20 cellular contexts compared by ENCODE assay signal in the genomic region with DNA sequence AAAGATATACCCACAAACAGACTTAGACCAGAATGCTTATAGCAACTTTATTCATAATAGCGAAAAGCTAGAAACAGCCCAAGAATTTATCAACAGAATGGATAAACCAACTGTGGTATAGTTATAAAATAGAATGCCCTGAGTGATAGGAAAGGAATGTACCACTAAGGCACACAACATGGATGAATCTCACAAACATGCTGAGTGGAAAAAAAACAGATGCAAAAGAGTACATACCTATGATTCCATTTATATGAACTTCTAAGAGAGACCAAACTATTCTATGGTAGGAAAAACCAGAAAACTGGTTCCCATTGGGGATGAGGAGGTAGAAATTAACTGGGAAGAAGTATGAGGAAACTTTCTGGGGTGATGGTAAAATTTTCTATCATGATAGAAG. TPM values are rescaled to one million over a fixed set of nuclear protein-coding genes. Genes with fewer than 3 reads are reported as not detected.
DNase-seq lines count a peak whose midpoint lies in the region; ATAC-seq, FAIRE-seq and TF ChIP-seq lines count a peak whose summit lies in the region.
"Had no signal": no experiment of that assay in that cellular context is flagged by ENCODE, and none has a peak within 500 bp of the region (broad histone marks: within the 10 kb centered on the region; RNA-seq: fewer than 3 reads in every experiment).

No MANE protein-coding gene starts in this region.

- DNase-seq in AG08396 (ENCODE audit: low spot score) = peak; percentile 44
- peak; percentile 59 for DNase-seq in M059J (ENCODE audit: low read depth)
- peak; percentile 91 for DNase-seq in choroid plexus epithelial cell (ENCODE audit: low read depth)
- DNase-seq in mesenchymal stem cell = peak; percentile 74
- DNase-seq in effector memory CD8-positive, alpha-beta T cell = no peak
- DNase-seq in HepG2 (ENCODE audit: low spot score) = no peak
- DNase-seq in T-helper 17 cell = no peak
- DNase-seq in tibial artery = no peak
- DNase-seq: activated CD4-positive, alpha-beta T cell treated with anti-CD3 and anti-CD28 coated beads for 36 hours; activated naive CD4-positive, alpha-beta T cell; AML-193; H9; MG63; NCI-H1694; NCI-H446; psoas muscle; substantia nigra; T1000 had no signal

- H4K20me1 ChIP-seq in HepG2 (ENCODE audit: insufficient read depth, low read length) = no peaks in the 10 kb centered on the region

- H2BK15ac ChIP-seq in mesenchymal stem cell (ENCODE audit: low read depth, poor library complexity, severe bottlenecking) = no peak overlapping the region

- in situ Hi-C loops in HepG2 (cut with HindIII; ENCODE audit: extremely low pct_ligation_motif_present, low pct_unique_long_range_greater_than_20kb) = no loop called here

- no peak for TF ChIP-seq POLR2A in HepG2 (IDR thresholded peaks at IDR 0.05; ENCODE audit: insufficient read depth in 1 of 2, low read depth in 2 of 2, low read length in 2 of 2)

- no peaks in the 10 kb centered on the region for H3K27me3 ChIP-seq in mesenchymal stem cell (ENCODE audit: control insufficient read depth in 1 of 2, insufficient read depth in 1 of 2, low read length in 2 of 2)
- H3K27me3 ChIP-seq in HepG2 (ENCODE audit: control insufficient read depth in 1 of 2, insufficient read depth in 2 of 2, low read length in 2 of 2) = no peaks in the 10 kb centered on the region
- no peaks in the 10 kb centered on the region for H3K27me3 ChIP-seq in tibial artery
- H3K27me3 ChIP-seq: MG63 had no signal

- no peak overlapping the region for H3K27ac Mint-ChIP-seq in effector memory CD8-positive, alpha-beta T cell
- no peak overlapping the region for H3K27ac Mint-ChIP-seq in T-helper 17 cell
- H3K27ac Mint-ChIP-seq: activated CD4-positive, alpha-beta T cell treated with anti-CD3 and anti-CD28 coated beads for 36 hours; H9; natural killer cell treated with Interleukin-12 subunit alpha and Interleukin-12 subunit beta and Interleukin-15 and Interleukin-18, amount 100 ng/mL, for 72 hours had no signal

- BruUV-seq in HepG2 (replicated peaks; lab: Mats Ljungman, UMichigan) = no TSS peak

- no peak overlapping the region for H4K91ac ChIP-seq in mesenchymal stem cell (ENCODE audit: low read length)

- H3K23ac ChIP-seq in mesenchymal stem cell (ENCODE audit: low read length in 2 of 2) = no peak overlapping the region

- TF ChIP-seq CTCF in choroid plexus epithelial cell (conservative IDR thresholded peaks at IDR 0.05; ENCODE audit: low read depth, low read length) (no peak), HepG2 (CRISPR knock-in tag; IDR thresholded peaks at IDR 0.05) (no peak), tibial artery (IDR thresholded peaks at IDR 0.05) (no peak)

- H3K27ac ChIP-seq in mesenchymal stem cell (ENCODE audit: low read length, poor library complexity, severe bottlenecking) = peak overlapping the region; percentile 89
- no peak overlapping the region for H3K27ac ChIP-seq in HepG2 (ENCODE audit: extremely low read length, insufficient read depth, low read length)
- H3K27ac ChIP-seq in tibial artery = no peak overlapping the region
- H3K27ac ChIP-seq: psoas muscle had no signal

- no peak for ATAC-seq in effector memory CD8-positive, alpha-beta T cell (replicated peaks)
- ATAC-seq in HepG2 = no peak
- no peak for ATAC-seq in T-helper 17 cell
- ATAC-seq: activated CD4-positive, alpha-beta T cell treated with anti-CD3 and anti-CD28 coated beads for 36 hours; natural killer cell treated with Interleukin-12 subunit alpha and Interleukin-12 subunit beta and Interleukin-15 and Interleukin-18, amount 100 ng/mL, for 72 hours; psoas muscle had no signal

- peaks cover 6% of the 10 kb centered on the region for H3K36me3 Mint-ChIP-seq in effector memory CD8-positive, alpha-beta T cell (ENCODE audit: insufficient read depth)
- peaks cover 8% of the 10 kb centered on the region for H3K36me3 Mint-ChIP-seq in T-helper 17 cell (ENCODE audit: low read depth)

- CTCF ChIA-PET in HepG2 (lab: Yijun Ruan, JAX; ENCODE audit: low intra/inter-chr PET ratio, low total read pairs) = interaction anchor here (1.1 kb wide), 1 partner anchor 137 kb away, joined by 3 read pairs; no protein-coding TSS in a partner anchor

- H2BK12ac ChIP-seq in mesenchymal stem cell (ENCODE audit: low read length in 2 of 2) = no peak overlapping the region

- H3K4me3 Mint-ChIP-seq in effector memory CD8-positive, alpha-beta T cell = no peak overlapping the region
- H3K4me3 Mint-ChIP-seq in T-helper 17 cell = no peak overlapping the region
- H3K4me3 Mint-ChIP-seq: activated CD4-positive, alpha-beta T cell treated with anti-CD3 and anti-CD28 coated beads for 36 hours; H9; natural killer cell treated with Interleukin-12 subunit alpha and Interleukin-12 subunit beta and Interleukin-15 and Interleukin-18, amount 100 ng/mL, for 72 hours had no signal

- H3K4ac ChIP-seq in mesenchymal stem cell (ENCODE audit: low read depth in 1 of 2, low read length in 2 of 2) = no peak overlapping the region

- POLR2A ChIA-PET in HepG2 (lab: Yijun Ruan, JAX) = no interaction called here

- peaks cover 15 to 92% of the 10 kb centered on the region in 2 experiments for H3K36me3 ChIP-seq in mesenchymal stem cell (ENCODE audit: control insufficient read depth in 1 of 2, insufficient read depth in 2 of 2, low read depth in 1 of 2, low read length in 2 of 2)
- H3K36me3 ChIP-seq in HepG2 (replicated peaks in 1 of 2; ENCODE audit: control insufficient read depth in 1 of 2, insufficient read depth in 2 of 2, low read length in 2 of 2) = peaks cover 13 to 49% of the 10 kb centered on the region in 2 experiments; a peak in 4 of 5 replicates
- peaks cover 80 to 98% (median 82%) of the 10 kb centered on the region in 3 donors for H3K36me3 ChIP-seq in tibial artery

- H3K4me1 ChIP-seq in mesenchymal stem cell (ENCODE audit: control insufficient read depth, insufficient read depth, low read depth, low read length) (no peaks in the 10 kb centered on the region), HepG2 (ENCODE audit: insufficient read depth, low read length) (no peaks in the 10 kb centered on the region), tibial artery (no peaks in the 10 kb centered on the region)
- H3K4me1 ChIP-seq: psoas muscle had no signal

- H3K4me2 ChIP-seq in mesenchymal stem cell (ENCODE audit: low read length, poor library complexity, severe bottlenecking) (no peak overlapping the region), HepG2 (ENCODE audit: low read depth, low read length) (no peak overlapping the region)

- H3K14ac ChIP-seq in mesenchymal stem cell (ENCODE audit: low read length in 2 of 2) = no peak overlapping the region

- H3K9me3 ChIP-seq in mesenchymal stem cell (ENCODE audit: control insufficient read depth, low read length) = no peaks in the 10 kb centered on the region
- H3K9me3 ChIP-seq in HepG2 (ENCODE audit: low read length) = no peaks in the 10 kb centered on the region
- H3K9me3 ChIP-seq in T-helper 17 cell (ENCODE audit: control insufficient read depth, low read length, poor library complexity, severe bottlenecking) = no peaks in the 10 kb centered on the region
- H3K9me3 ChIP-seq in tibial artery = no peaks in the 10 kb centered on the region
- H3K9me3 ChIP-seq: MG63, psoas muscle had no signal

- no peaks in the 10 kb centered on the region for H3K4me1 Mint-ChIP-seq in effector memory CD8-positive, alpha-beta T cell (ENCODE audit: low read depth in 2 of 2)
- H3K4me1 Mint-ChIP-seq in T-helper 17 cell = peaks cover 2% of the 10 kb centered on the region
- H3K4me1 Mint-ChIP-seq: activated CD4-positive, alpha-beta T cell treated with anti-CD3 and anti-CD28 coated beads for 36 hours; H9 had no signal

- H2AFZ ChIP-seq in mesenchymal stem cell (ENCODE audit: low read depth, low read length) = no peak overlapping the region
- no peak overlapping the region for H2AFZ ChIP-seq in HepG2 (ENCODE audit: low read length)

- H4K8ac ChIP-seq in mesenchymal stem cell (ENCODE audit: low read length) = no peak overlapping the region

- H3K79me1 ChIP-seq in mesenchymal stem cell (replicated peaks; ENCODE audit: low read length, poor library complexity, severe bottlenecking) = peaks cover 17% of the 10 kb centered on the region

- H3K4me3 ChIP-seq in choroid plexus epithelial cell (ENCODE audit: low read depth, low read length) (no peak overlapping the region), mesenchymal stem cell (ENCODE audit: insufficient read depth in 1 of 2, low read depth in 1 of 2, low read length in 2 of 2) (no peak overlapping the region), HepG2 (replicated peaks in 1 of 3; ENCODE audit: insufficient read depth in 1 of 3, low read depth in 2 of 3, low read length in 3 of 3) (no peak overlapping the region), tibial artery (no peak overlapping the region)
- H3K4me3 ChIP-seq: MG63, psoas muscle had no signal

- TF ChIP-seq EP300 in HepG2 (IDR thresholded peaks at IDR 0.05; ENCODE audit: low read depth in 2 of 2, low read length in 2 of 2) = no peak
- no peak for TF ChIP-seq EP300 in HepG2 (CRISPR knock-in tag; IDR thresholded peaks at IDR 0.05; ENCODE audit: borderline replicate concordance)

- H3K9me3 Mint-ChIP-seq in effector memory CD8-positive, alpha-beta T cell = no peaks in the 10 kb centered on the region
- H3K9me3 Mint-ChIP-seq: H9; natural killer cell treated with Interleukin-12 subunit alpha and Interleukin-12 subunit beta and Interleukin-15 and Interleukin-18, amount 100 ng/mL, for 72 hours had no signal

- WGBS in mesenchymal stem cell = no CpG with 5 or more reads among the region's 1 CpG
- WGBS in HepG2 (ENCODE audit: low lambda C conversion rate) = 98% methylated on average over 1 of the region's 1 CpG

- H2BK120ac ChIP-seq in mesenchymal stem cell (ENCODE audit: low read depth, low read length) = no peak overlapping the region

- no peaks in the 10 kb centered on the region for H3K79me2 ChIP-seq in HepG2 (ENCODE audit: insufficient read depth, low read length)

- H3K18ac ChIP-seq in mesenchymal stem cell (ENCODE audit: low read depth in 1 of 2, low read length in 2 of 2) = no peak overlapping the region

- no peak for FAIRE-seq in HepG2 (lab: Jason Lieb, UNC)
- FAIRE-seq: HTR-8/SVneo had no signal

- intact Hi-C loops in HepG2 (cut with micrococcal nuclease; ENCODE audit: unreplicated experiment) = loop anchor here (10.0 kb wide), 1 partner anchor 1576 kb away; no protein-coding TSS in a partner anchor
- intact Hi-C loops in tibial artery (cut with DNase I; ENCODE audit: low total_unique reads) = no loop called here

- no peak overlapping the region for H3K9ac ChIP-seq in mesenchymal stem cell (ENCODE audit: low read length)
- no peak overlapping the region for H3K9ac ChIP-seq in HepG2 (ENCODE audit: insufficient read depth, low read depth, low read length)

- H2AK5ac ChIP-seq in mesenchymal stem cell (ENCODE audit: low read length, severe bottlenecking) = no peak overlapping the region

- no peaks in the 10 kb centered on the region for H3K27me3 Mint-ChIP-seq in effector memory CD8-positive, alpha-beta T cell
- H3K27me3 Mint-ChIP-seq in T-helper 17 cell = no peaks in the 10 kb centered on the region
- H3K27me3 Mint-ChIP-seq: activated CD4-positive, alpha-beta T cell treated with anti-CD3 and anti-CD28 coated beads for 36 hours; natural killer cell treated with Interleukin-12 subunit alpha and Interleukin-12 subunit beta and Interleukin-15 and Interleukin-18, amount 100 ng/mL, for 72 hours had no signal

- TF ChIP-seq RAD21 in HepG2 (CRISPR knock-in tag; IDR thresholded peaks at IDR 0.05) = no peak

- no peak overlapping the region for H2BK5ac ChIP-seq in mesenchymal stem cell (ENCODE audit: low read depth, low read length, poor library complexity, severe bottlenecking)

RNA-seq across cellular contexts. Expression of a gene that starts 40.4 kb away (rescaled TPM):
- total RNA-seq in M059J (2014; rRNA removed; shearing (Covaris generic)) = 0.07 TPM in 1 of 2 replicates, not detected in the other
- 0.26 TPM for polyA plus RNA-seq in mesenchymal stem cell (2013, experiment 1 of 2)
- 0.23 TPM for polyA plus RNA-seq in mesenchymal stem cell (2013, experiment 2 of 2)
- 0.04 TPM in 1 of 2 replicates, not detected in the other for total RNA-seq in HepG2 (2016; rRNA removed; fragmentation: Illumina TruSeq; extraction: Trizol)
- not detected in 2 replicates for total RNA-seq in HepG2 (2016; cell fraction: cytosol; rRNA removed; fragmentation: Illumina TruSeq; extraction: Trizol; ENCODE audit: low read depth)
- total RNA-seq in HepG2 (2016; cell fraction: insoluble cytoplasmic fraction; rRNA removed; fragmentation: Illumina TruSeq; extraction: Trizol) = not detected in 2 replicates
- total RNA-seq in HepG2 (2016; cell fraction: membrane; rRNA removed; fragmentation: Illumina TruSeq; extraction: Trizol) = 0.19 and 0.24 TPM in 2 replicates
- total RNA-seq in HepG2 (2016; cell fraction: nucleus; rRNA removed; fragmentation: Illumina TruSeq; extraction: Trizol) = 0.12 TPM in 1 of 2 replicates, not detected in the other
- 0.01 and 0.07 TPM in 2 replicates for polyA plus RNA-seq in HepG2 (2011; rRNA removed)
- 0.03 TPM in 1 of 2 replicates, not detected in the other for polyA plus RNA-seq in HepG2 (2011; cell fraction: cytosol; rRNA removed)
- polyA plus RNA-seq in HepG2 (2011; cell fraction: nucleus; rRNA removed) = 0.09 TPM in 1 of 2 replicates, not detected in the other
- 0.04 and 0.05 TPM in 2 replicates for polyA plus RNA-seq in HepG2 (2012)
- 0.02 TPM in 1 of 2 replicates, not detected in the other for polyA plus RNA-seq in HepG2 (2016; cell fraction: cytosol; fragmentation: Illumina TruSeq; extraction: Trizol; ENCODE audit: low read depth)
- not detected in 2 replicates for polyA plus RNA-seq in HepG2 (2016; cell fraction: insoluble cytoplasmic fraction; fragmentation: Illumina TruSeq; extraction: Trizol; ENCODE audit: low read depth)
- polyA plus RNA-seq in HepG2 (2016; cell fraction: membrane; fragmentation: Illumina TruSeq; extraction: Trizol; ENCODE audit: low read depth) = 0.10 TPM in 1 of 2 replicates, not detected in the other
- polyA plus RNA-seq in HepG2 (2016; cell fraction: nucleus; fragmentation: Illumina TruSeq; extraction: Trizol; ENCODE audit: insufficient read depth, low read depth) = not detected in 2 replicates
- 0.64 TPM in 1 of 2 replicates, not detected in the other for polyA minus RNA-seq in HepG2 (2011; rRNA and poly(A)+ RNA removed; ENCODE audit: low replicate concordance)
- not detected in 2 replicates for polyA minus RNA-seq in HepG2 (2011; cell fraction: cytosol; rRNA and poly(A)+ RNA removed)
- polyA minus RNA-seq in HepG2 (2011; cell fraction: nucleus; rRNA and poly(A)+ RNA removed) = not detected in 2 replicates
- total RNA-seq in T-helper 17 cell = under 1 TPM; 0.05 to 0.10 TPM
- total RNA-seq: activated CD4-positive, alpha-beta T cell treated with anti-CD3 and anti-CD28 coated beads for 36 hours had no signal

Comparison
In these comparisons a context has a peak if more than half of its experiments do, and no peak if none do; other contexts are left out.
1. DNase-seq: peak in AG08396 (single experiment), M059J (single experiment), choroid plexus epithelial cell (single experiment) and mesenchymal stem cell (single experiment); none in effector memory CD8-positive, alpha-beta T cell (0 of 3), HepG2 (single experiment), T-helper 17 cell (0 of 3) and tibial artery (0 of 2).